16 cellular contexts compared by ENCODE assay signal in the genomic region with DNA sequence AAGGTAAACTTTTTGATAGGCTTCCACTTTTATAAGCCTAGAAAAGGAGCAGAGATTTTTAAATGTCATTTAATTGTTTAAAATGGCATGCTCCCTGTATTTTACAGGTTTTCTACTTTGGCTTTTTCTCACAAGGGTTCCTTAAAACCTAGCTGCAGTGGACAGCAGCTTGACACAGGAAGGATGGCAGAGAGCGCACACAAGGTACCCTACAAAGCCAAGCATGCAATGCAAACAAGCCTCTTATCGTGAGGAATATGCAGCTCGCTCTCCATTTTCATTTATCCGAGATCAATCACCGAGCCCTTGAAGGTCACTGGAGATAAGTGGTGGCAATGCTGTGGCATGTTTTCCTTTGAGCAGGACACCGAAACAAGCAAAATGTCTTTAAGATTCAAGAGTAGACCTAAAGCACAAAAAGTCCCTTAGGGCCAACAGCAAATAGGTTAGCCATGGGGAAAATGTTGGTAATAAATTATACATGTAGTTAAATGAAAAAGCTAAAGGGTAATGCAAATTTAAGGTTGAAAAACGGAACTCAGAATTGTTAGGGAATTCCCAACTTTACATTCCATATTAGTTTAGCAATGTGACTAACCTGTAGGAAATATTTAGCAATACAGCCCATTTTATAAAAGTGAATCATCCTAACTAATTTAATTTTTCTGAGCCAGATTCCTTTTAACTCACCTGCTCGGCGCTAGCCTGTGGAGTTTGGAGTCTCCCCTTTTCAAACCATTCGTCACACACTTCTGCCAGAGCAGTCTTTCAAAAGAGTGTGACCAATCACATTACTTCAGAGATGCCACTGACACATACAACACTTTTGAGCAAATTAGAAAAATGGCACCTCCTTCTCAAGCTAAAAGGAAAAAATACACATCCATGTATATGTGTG.
DNase-seq lines count a peak whose midpoint lies in the region; ATAC-seq and FAIRE-seq lines count a peak whose summit lies in the region.
"Had no signal": no experiment of that assay in that cellular context is flagged by ENCODE, and none has a peak within 500 bp of the region (broad histone marks: within the 10 kb centered on the region; RNA-seq: fewer than 3 reads in every experiment).

No MANE protein-coding gene starts in this region.

- no peak overlapping the region for H3K4me3 Mint-ChIP-seq in activated naive CD8-positive, alpha-beta T cell treated with anti-CD3 and anti-CD28 coated beads, Interleukin-2, amount 50 U/mL, for 24 hours
- H3K4me3 Mint-ChIP-seq: central memory CD8-positive, alpha-beta T cell had no signal

- ATAC-seq in HG03378 (IDR thresholded peaks at IDR 0.05; ENCODE audit: unreplicated experiment) (peak; percentile 53), HG02938 (IDR thresholded peaks at IDR 0.05; ENCODE audit: unreplicated experiment) (no peak)
- ATAC-seq in activated naive CD8-positive, alpha-beta T cell treated with anti-CD3 and anti-CD28 coated beads, Interleukin-2, amount 50 U/mL, for 24 hours = peak; percentile 78
- ATAC-seq: left colon had no signal

- in situ Hi-C loops in Caki2 (cut with HindIII; ENCODE audit: low pct_unique_long_range_greater_than_20kb, low sequenced_read_pairs) = no loop called here

- H3K9me3 Mint-ChIP-seq in activated naive CD8-positive, alpha-beta T cell treated with anti-CD3 and anti-CD28 coated beads, Interleukin-2, amount 50 U/mL, for 24 hours = no peaks in the 10 kb centered on the region
- H3K9me3 Mint-ChIP-seq: central memory CD8-positive, alpha-beta T cell had no signal

- H3K27me3 Mint-ChIP-seq in activated naive CD8-positive, alpha-beta T cell treated with anti-CD3 and anti-CD28 coated beads, Interleukin-2, amount 50 U/mL, for 24 hours = peaks cover 4% of the 10 kb centered on the region
- H3K27me3 Mint-ChIP-seq: central memory CD8-positive, alpha-beta T cell had no signal

- peaks cover 2% of the 10 kb centered on the region for H3K36me3 Mint-ChIP-seq in activated naive CD8-positive, alpha-beta T cell treated with anti-CD3 and anti-CD28 coated beads, Interleukin-2, amount 50 U/mL, for 24 hours (ENCODE audit: low read depth)

- H3K4me1 Mint-ChIP-seq in activated naive CD8-positive, alpha-beta T cell treated with anti-CD3 and anti-CD28 coated beads, Interleukin-2, amount 50 U/mL, for 24 hours = peaks cover 23% of the 10 kb centered on the region
- H3K4me1 Mint-ChIP-seq: central memory CD8-positive, alpha-beta T cell had no signal

- DNase-seq in Caki2 (ENCODE audit: low read depth) (peak; percentile 79), GM19239 (ENCODE audit: insufficient read length, low spot score) (no peak), C1 segment of cervical spinal cord (lab: John Stamatoyannopoulos, UW) (no peak), HuH-7.5 (ENCODE audit: low spot score) (no peak), NCI-H1092 (lab: John Stamatoyannopoulos, UW) (no peak)
- DNase-seq in activated naive CD8-positive, alpha-beta T cell treated with anti-CD3 and anti-CD28 coated beads, Interleukin-2, amount 50 U/mL, for 24 hours = no peak
- DNase-seq: activated naive CD4-positive, alpha-beta T cell treated with anti-CD3 and anti-CD28 coated beads, Interleukin-2, amount 50 U/mL, for 16 hours; AML-193; left colon; NCI-H524; stimulated activated CD4-positive, alpha-beta T cell treated with anti-CD3 and anti-CD28 coated beads, Interleukin-4, amount 100 ng/mL, for 4 hours; T-helper 9 cell had no signal

- H3K27ac Mint-ChIP-seq in activated naive CD8-positive, alpha-beta T cell treated with anti-CD3 and anti-CD28 coated beads, Interleukin-2, amount 50 U/mL, for 24 hours = peak overlapping the region; percentile 76

- peak; percentile 78 for FAIRE-seq in GM19239 (lab: Jason Lieb, UNC)
- FAIRE-seq: endothelial cell of umbilical vein had no signal
